ENCODE assay signal across 7 cellular contexts in genomic region chr20:25718896-25719809, GRCh38. TPM values are rescaled to one million over a fixed set of nuclear protein-coding genes. Genes with fewer than 3 reads are reported as not detected.
A peak's percentile ranks its signal among the peaks of the same experiment; 100 is the strongest.
DNase-seq lines count a peak whose midpoint lies in the region; ATAC-seq, FAIRE-seq and TF ChIP-seq lines count a peak whose summit lies in the region.
"Not testable (repeated sequence)": the region's sequence is repeated elsewhere in the genome, so short reads cannot be mapped to it uniquely, and the experiment has no call there.

No MANE protein-coding gene starts in this region.

- H3K27me3 Mint-ChIP-seq in H9 (ENCODE audit: low read depth); T-helper 2 cell treated with Interferon-gamma antibody and Interleukin-4, amounts not matched to agents 5 μg/mL and 100 μg/mL, for 36 hours (ENCODE audit: low read depth): not testable (repeated sequence)

- not testable (repeated sequence) for FAIRE-seq in bronchial epithelial cell (lab: Jason Lieb, UNC)

- H3K27ac Mint-ChIP-seq in H9, result peak overlapping the region in 2 of 3 experiments; percentile 23 to 76; a peak in 2 of 7 replicates
- H3K27ac Mint-ChIP-seq in T-helper 2 cell treated with Interferon-gamma antibody and Interleukin-4, amounts not matched to agents 5 μg/mL and 100 μg/mL, for 36 hours, result peak overlapping the region; percentile 75

- H2AK5ac ChIP-seq in H9 (ENCODE audit: insufficient read length, low read length), result not testable (repeated sequence)

- H3K9me3 Mint-ChIP-seq in H9, result peaks cover 16 to 22% of the 10 kb centered on the region in 2 experiments
- peaks cover 30% of the 10 kb centered on the region for H3K9me3 Mint-ChIP-seq in T-helper 2 cell treated with Interferon-gamma antibody and Interleukin-4, amounts not matched to agents 5 μg/mL and 100 μg/mL, for 36 hours

- H4K5ac ChIP-seq in H9 (ENCODE audit: insufficient read length, low read depth, low read length), result not testable (repeated sequence)

- H3K4me3 Mint-ChIP-seq in H9, result peak overlapping the region; percentile 43 to 45; a peak in 4 of 5 replicates
- H3K4me3 Mint-ChIP-seq in T-helper 2 cell treated with Interferon-gamma antibody and Interleukin-4, amounts not matched to agents 5 μg/mL and 100 μg/mL, for 36 hours, result peak overlapping the region; percentile 62

- H3K14ac ChIP-seq in H9 (ENCODE audit: insufficient read depth, low read length), result not testable (repeated sequence)

- H3K36me3 ChIP-seq in bronchial epithelial cell (ENCODE audit: control insufficient read depth, insufficient read depth, low read length), result not testable (repeated sequence)

- not testable (repeated sequence) for H3K79me2 ChIP-seq in H9 (ENCODE audit: insufficient read depth, low read length)

- ATAC-seq in right cardiac atrium, result not testable (repeated sequence)

- H3K36me3 Mint-ChIP-seq in H9 (ENCODE audit: insufficient read depth in 1 of 3, low read depth in 3 of 3), result not testable (repeated sequence)
- peaks cover 15% of the 10 kb centered on the region for H3K36me3 Mint-ChIP-seq in T-helper 2 cell treated with Interferon-gamma antibody and Interleukin-4, amounts not matched to agents 5 μg/mL and 100 μg/mL, for 36 hours (ENCODE audit: low read depth)

- not testable (repeated sequence) for H4K8ac ChIP-seq in H9 (replicated peaks; ENCODE audit: insufficient read length, low read depth, low read length)

- not testable (repeated sequence) for H3K27ac ChIP-seq in H9 (ENCODE audit: insufficient read length, low read depth, low read length); right cardiac atrium (ENCODE audit: low read length)

- H3K4ac ChIP-seq in H9 (ENCODE audit: low read depth, low read length), result not testable (repeated sequence)

- not testable (repeated sequence) for H2BK5ac ChIP-seq in H9 (ENCODE audit: insufficient read length, low read length)

- not testable (repeated sequence) for H2AFZ ChIP-seq in H9 (ENCODE audit: low read length)

- H3K27me3 ChIP-seq in H9 (ENCODE audit: insufficient read depth, low read length); bronchial epithelial cell (ENCODE audit: control insufficient read depth, insufficient read depth, low read length); right cardiac atrium (ENCODE audit: control insufficient read depth, insufficient read depth): not testable (repeated sequence)

- not testable (repeated sequence) for H3K18ac ChIP-seq in H9 (ENCODE audit: insufficient read length, low read depth, low read length)

- intact Hi-C loops in right cardiac atrium (cut with DNase I), result not testable (repeated sequence)

- whole genome bisulfite sequencing in H9 (ENCODE audit: extremely low coverage, insufficient read length, low lambda C conversion rate), result no CpG with 5 or more reads among the region's 20 CpGs
- 78% methylated on average over 20 of the region's 20 CpGs for WGBS in right cardiac atrium

- not testable (repeated sequence) for H2BK12ac ChIP-seq in H9 (ENCODE audit: insufficient read length, low read depth, low read length)

- H3K23me2 ChIP-seq in H9 (ENCODE audit: insufficient read length, low read depth, low read length, poor library complexity, severe bottlenecking), result not testable (repeated sequence)

- not testable (repeated sequence) for H3K23ac ChIP-seq in H9 (ENCODE audit: insufficient read length, low read depth, low read length)

- H3K56ac ChIP-seq in H9 (ENCODE audit: insufficient read length, low read depth, low read length), result not testable (repeated sequence)

- not testable (repeated sequence) for H3K79me1 ChIP-seq in H9 (ENCODE audit: insufficient read depth, low read depth, low read length, poor library complexity, severe bottlenecking)

- H3K4me1 Mint-ChIP-seq in H9, result peaks cover 12 to 26% of the 10 kb centered on the region in 2 experiments
- H3K4me1 Mint-ChIP-seq in T-helper 2 cell treated with Interferon-gamma antibody and Interleukin-4, amounts not matched to agents 5 μg/mL and 100 μg/mL, for 36 hours (ENCODE audit: low read depth), result peaks cover 23% of the 10 kb centered on the region

- not testable (repeated sequence) for H3K9ac ChIP-seq in H9 (ENCODE audit: extremely low read depth, insufficient read length, low read length)

- TF ChIP-seq CTCF in H9 (conservative IDR thresholded peaks at IDR 0.05); bronchial epithelial cell (IDR thresholded peaks at IDR 0.05; ENCODE audit: insufficient read depth, low read length, severe bottlenecking): not testable (repeated sequence)

- H3T11ph ChIP-seq in H9 (ENCODE audit: low read length), result not testable (repeated sequence)

- H3K4me3 ChIP-seq in bronchial epithelial cell (ENCODE audit: low read depth, low read length); right cardiac atrium (ENCODE audit: low read length): not testable (repeated sequence)

- not testable (repeated sequence) for H4K20me1 ChIP-seq in H9 (ENCODE audit: control insufficient read depth, insufficient read depth, insufficient read length)

- H2BK120ac ChIP-seq in H9 (ENCODE audit: low read depth, low read length, poor library complexity, severe bottlenecking), result not testable (repeated sequence)

- not testable (repeated sequence) for H2BK20ac ChIP-seq in H9 (ENCODE audit: low read depth, low read length, poor library complexity, severe bottlenecking)

- H2BK15ac ChIP-seq in H9 (ENCODE audit: low read depth, low read length), result not testable (repeated sequence)

- not testable (repeated sequence) for H4K91ac ChIP-seq in H9 (ENCODE audit: insufficient read length, low read depth, low read length)

- not testable (repeated sequence) for H3K4me2 ChIP-seq in H9 (ENCODE audit: insufficient read depth, insufficient read length, low read length)

- not testable (repeated sequence) for H3K9me3 ChIP-seq in H9 (ENCODE audit: control insufficient read depth, low read depth, low read length); right cardiac atrium (ENCODE audit: control insufficient read depth, low read length)

- H3K4me1 ChIP-seq in H9 (ENCODE audit: insufficient read depth, low read length); right cardiac atrium (ENCODE audit: control insufficient read depth, insufficient read depth, low read length): not testable (repeated sequence)

- DNase-seq in H9; T-helper 2 cell treated with Interferon-gamma antibody and Interleukin-4, amounts not matched to agents 5 μg/mL and 100 μg/mL, for 36 hours (ENCODE audit: low spot score): not testable (repeated sequence)
- DNase-seq in NCI-H345 (lab: John Stamatoyannopoulos, UW) (peak; percentile 67), bronchial epithelial cell (ENCODE audit: low read depth) (peak; percentile 69), right cardiac atrium (peak; percentile 30 to 50 (median 45))
- peak; percentile 37 for DNase-seq in activated T-cell treated with anti-CD3 and anti-CD28 coated beads, Interleukin-2, amount 50 U/mL, for 1 hour
- DNase-seq in stimulated activated CD4-positive, alpha-beta T cell treated with anti-CD3 and anti-CD28 coated beads, Interleukin-15, amount 100 ng/mL, for 24 hours, result peak; percentile 26

RNA-seq across cellular contexts. Expression of gene ZNF337, which starts 22.5 kb away (rescaled TPM):
- total RNA-seq in H9 (2021) (9.8 and 10.3 TPM in 2 replicates), bronchial epithelial cell (18.2 and 18.4 TPM in 2 replicates), right cardiac atrium (10 to 100 TPM in 2 of 4 donors, 1 to 10 TPM in 2; 9.1 to 11.2 (median 9.8) TPM)
- 6.3 TPM for polyA plus RNA-seq in right cardiac atrium
